Comparison of ENCODE assay signal across 9 cellular contexts in the genomic region with DNA sequence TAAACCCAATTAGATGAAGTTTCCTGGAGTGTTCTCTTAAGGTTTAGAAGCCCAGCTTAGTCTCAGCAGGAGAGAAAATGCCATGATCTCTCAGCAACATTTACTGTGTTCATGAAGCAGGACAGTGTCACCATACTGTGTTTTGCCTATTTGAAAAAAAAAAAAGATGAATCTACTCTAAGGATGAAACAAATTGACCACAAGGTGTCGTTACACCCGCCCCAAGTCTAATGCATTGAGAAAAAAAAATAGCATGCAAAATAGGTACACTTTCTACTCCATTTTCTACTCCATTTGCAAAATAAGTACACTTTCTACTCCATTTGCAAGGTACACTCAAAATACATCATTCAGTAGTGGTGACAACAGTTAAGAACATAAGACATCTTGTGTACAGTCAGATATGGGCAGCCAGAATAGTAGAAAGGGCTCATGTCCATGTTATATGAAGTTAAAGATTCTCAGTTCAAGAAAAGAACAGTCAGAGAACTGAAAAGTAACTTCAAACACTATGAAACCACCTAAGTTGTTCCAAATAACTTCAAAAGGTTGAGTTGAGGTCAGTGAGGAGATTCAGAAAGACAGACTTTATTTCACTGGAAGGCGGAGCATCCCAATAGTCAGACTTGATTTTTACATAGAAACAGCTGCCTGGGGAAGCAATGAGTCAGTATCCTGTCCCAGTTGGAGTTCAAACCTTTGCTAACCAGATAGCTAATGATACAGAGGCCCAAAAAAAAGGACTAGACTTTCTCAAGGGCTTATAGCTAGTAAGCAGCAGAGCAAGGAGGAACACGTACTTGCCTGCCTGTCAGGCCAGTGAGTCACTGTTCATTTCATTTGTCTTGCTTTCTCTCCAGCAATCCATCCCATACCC. TPM values are rescaled to one million over a fixed set of nuclear protein-coding genes. Genes with fewer than 3 reads are reported as not detected.
DNase-seq lines count a peak whose midpoint lies in the region; ATAC-seq and TF ChIP-seq lines count a peak whose summit lies in the region.
"Had no signal": no experiment of that assay in that cellular context is flagged by ENCODE, and none has a peak within 500 bp of the region (broad histone marks: within the 10 kb centered on the region; RNA-seq: fewer than 3 reads in every experiment).

No MANE protein-coding gene starts in this region.

- POLR2A ChIA-PET in Caco-2 (lab: Charles Lee), result no interaction called here
- POLR2A ChIA-PET in naive thymus-derived CD4-positive, alpha-beta T cell (lab: Charles Lee), result no interaction called here

- peak overlapping the region; percentile 58 for H3K27ac ChIP-seq in mammary epithelial cell (ENCODE audit: insufficient read depth, low read depth, low read length)
- no peak overlapping the region for H3K27ac ChIP-seq in naive thymus-derived CD4-positive, alpha-beta T cell (ENCODE audit: low read depth, low read length)

- peak overlapping the region; percentile 41 for H2AFZ ChIP-seq in mammary epithelial cell (ENCODE audit: low read depth, low read length)

- in situ Hi-C loops in mammary epithelial cell (cut with MboI; ENCODE audit: low sequenced_read_pairs in 2 of 2), result no loop called here

- 63% methylated on average over 4 of the region's 4 CpGs for WGBS in mammary epithelial cell (ENCODE audit: low coverage, missing lambda C conversion rate)

- no peak overlapping the region for H3K4me3 ChIP-seq in Caco-2 (ENCODE audit: low read depth, low read length)
- H3K4me3 ChIP-seq in mammary epithelial cell (replicated peaks in 1 of 3; ENCODE audit: insufficient read depth in 1 of 3, low read depth in 2 of 3, low read length in 3 of 3), result no peak overlapping the region
- no peak overlapping the region for H3K4me3 ChIP-seq in naive thymus-derived CD4-positive, alpha-beta T cell (ENCODE audit: low read length)

- no peaks in the 10 kb centered on the region for H3K27me3 ChIP-seq in Caco-2 (replicated peaks; ENCODE audit: control insufficient read depth, insufficient read depth, low read length)
- no peaks in the 10 kb centered on the region for H3K27me3 ChIP-seq in mammary epithelial cell (ENCODE audit: insufficient read depth, low read length)
- H3K27me3 ChIP-seq in naive thymus-derived CD4-positive, alpha-beta T cell (ENCODE audit: control insufficient read depth in 2 of 2, insufficient read depth in 2 of 2, low read length in 2 of 2), result no peaks in the 10 kb centered on the region

- H3K36me3 Mint-ChIP-seq in Caco-2 (ENCODE audit: insufficient read depth, unreplicated experiment), result no peaks in the 10 kb centered on the region
- no peaks in the 10 kb centered on the region for H3K36me3 Mint-ChIP-seq in naive thymus-derived CD4-positive, alpha-beta T cell
- H3K36me3 Mint-ChIP-seq: T-cell had no signal

- H3K36me3 ChIP-seq in Caco-2 (ENCODE audit: control insufficient read depth, insufficient read depth, low read length), result no peaks in the 10 kb centered on the region
- H3K36me3 ChIP-seq in mammary epithelial cell (ENCODE audit: insufficient read depth, low read length), result no peaks in the 10 kb centered on the region
- H3K36me3 ChIP-seq in naive thymus-derived CD4-positive, alpha-beta T cell (ENCODE audit: control insufficient read depth in 2 of 3, insufficient read depth in 3 of 3, low read length in 3 of 3), result no peaks in the 10 kb centered on the region

- no peaks in the 10 kb centered on the region for H4K20me1 ChIP-seq in mammary epithelial cell (ENCODE audit: insufficient read depth, low read length)

- H3K9me3 Mint-ChIP-seq in Caco-2 (ENCODE audit: unreplicated experiment), result no peaks in the 10 kb centered on the region
- no peaks in the 10 kb centered on the region for H3K9me3 Mint-ChIP-seq in naive thymus-derived CD4-positive, alpha-beta T cell
- H3K9me3 Mint-ChIP-seq: T-cell had no signal

- dilution Hi-C loops in mammary epithelial cell (cut with HindIII; ENCODE audit: low sequenced_read_pairs), result no loop called here

- no peaks in the 10 kb centered on the region for H3K79me2 ChIP-seq in mammary epithelial cell (ENCODE audit: insufficient read depth, low read length)

- ATAC-seq in GM19351 (IDR thresholded peaks at IDR 0.05; ENCODE audit: unreplicated experiment), result peak; percentile 87
- ATAC-seq in stimulated activated naive CD8-positive, alpha-beta T cell treated with anti-CD3 and anti-CD28 coated beads, Interleukin-15, Interleukin-2, amounts not matched to agents 100 U/mL and 50 U/mL, for 24 hours, result peak; percentile 84
- ATAC-seq in HG03097 (IDR thresholded peaks at IDR 0.05; ENCODE audit: low FRiP score, unreplicated experiment), result no peak
- ATAC-seq in naive thymus-derived CD4-positive, alpha-beta T cell, result no peak

- no peaks in the 10 kb centered on the region for H3K4me1 ChIP-seq in Caco-2
- H3K4me1 ChIP-seq in mammary epithelial cell (ENCODE audit: insufficient read depth, low read length), result peaks cover 14% of the 10 kb centered on the region
- H3K4me1 ChIP-seq in naive thymus-derived CD4-positive, alpha-beta T cell (ENCODE audit: control insufficient read depth in 2 of 2, insufficient read depth in 2 of 2, low read length in 2 of 2), result no peaks in the 10 kb centered on the region

- H3K27ac Mint-ChIP-seq in Caco-2 (ENCODE audit: unreplicated experiment), result no peak overlapping the region
- H3K27ac Mint-ChIP-seq in naive thymus-derived CD4-positive, alpha-beta T cell, result peak overlapping the region in 3 of 9 donors; percentile 34 to 42 (median 39)
- H3K27ac Mint-ChIP-seq: T-cell had no signal

- peak overlapping the region; percentile 11 for H3K4me2 ChIP-seq in mammary epithelial cell (ENCODE audit: insufficient read depth, low read depth, low read length)

- peak; percentile 12 to 22 for TF ChIP-seq CTCF in Caco-2 (IDR thresholded peaks at IDR 0.05; ENCODE audit: insufficient read depth in 1 of 2, low read depth in 1 of 2, low read length in 1 of 2, severe bottlenecking in 1 of 2, unreplicated experiment in 1 of 2)
- peak; percentile 57 for TF ChIP-seq CTCF in LNCAP (IDR thresholded peaks at IDR 0.05)
- TF ChIP-seq CTCF in mammary epithelial cell (conservative IDR thresholded peaks at IDR 0.05 in 1 of 2, IDR thresholded peaks at IDR 0.05 in 1 of 2; ENCODE audit: extremely low read depth in 1 of 2, insufficient read depth in 1 of 2, low read depth in 1 of 2, low read length in 2 of 2), result peak in 1 of 2 donors; percentile 13

- CTCF ChIA-PET in Caco-2 (lab: Charles Lee), result no interaction called here
- CTCF ChIA-PET in mammary epithelial cell (lab: Charles Lee; ENCODE audit: low non-redundant PET), result interaction anchor here (0.7 kb wide), 1 partner anchor 140 kb away, joined by 6 read pairs; no protein-coding TSS in a partner anchor
- CTCF ChIA-PET in naive thymus-derived CD4-positive, alpha-beta T cell (lab: Charles Lee), result interaction anchor here (0.9 kb wide), 1 partner anchor 84 kb away, joined by 3 read pairs; no protein-coding TSS in a partner anchor

- intact Hi-C loops in Caco-2 (cut with micrococcal nuclease; ENCODE audit: unreplicated experiment) (no loop called here), mammary epithelial cell (cut with micrococcal nuclease) (no loop called here)
- intact Hi-C loops in naive thymus-derived CD4-positive, alpha-beta T cell (cut with micrococcal nuclease), result loop anchor here in 1 of 2 donors (5.0 to 10.0 kb wide), 2 partner anchors 199 to 713 kb away; no protein-coding TSS in a partner anchor

- peak in 1 of 2 experiments; percentile 17 for DNase-seq in Caco-2
- DNase-seq in mammary epithelial cell, result peak; percentile 92
- no peak for DNase-seq in stimulated activated naive CD8-positive, alpha-beta T cell treated with anti-CD3 and anti-CD28 coated beads, Interleukin-15, Interleukin-2, amounts not matched to agents 100 U/mL and 50 U/mL, for 24 hours
- no peak for DNase-seq in NCI-H2171 (lab: John Stamatoyannopoulos, UW)
- no peak for DNase-seq in naive thymus-derived CD4-positive, alpha-beta T cell
- DNase-seq: T-cell had no signal

- no peaks in the 10 kb centered on the region for H3K27me3 Mint-ChIP-seq in Caco-2 (ENCODE audit: insufficient read depth, unreplicated experiment)
- H3K27me3 Mint-ChIP-seq in naive thymus-derived CD4-positive, alpha-beta T cell, result peaks cover 0 to 4% (median 0%) of the 10 kb centered on the region in 5 donors
- H3K27me3 Mint-ChIP-seq: T-cell had no signal

- H3K9me3 ChIP-seq in Caco-2 (no peaks in the 10 kb centered on the region), mammary epithelial cell (replicated peaks; ENCODE audit: insufficient read depth, low read length) (no peaks in the 10 kb centered on the region)
- H3K9me3 ChIP-seq in naive thymus-derived CD4-positive, alpha-beta T cell (ENCODE audit: control insufficient read depth in 2 of 3, low read length in 3 of 3), result no peaks in the 10 kb centered on the region

- no peak overlapping the region for H3K4me3 Mint-ChIP-seq in Caco-2 (ENCODE audit: unreplicated experiment)
- H3K4me3 Mint-ChIP-seq in naive thymus-derived CD4-positive, alpha-beta T cell, result no peak overlapping the region
- H3K4me3 Mint-ChIP-seq: T-cell had no signal

- BruUV-seq in Caco-2 (replicated peaks; lab: Mats Ljungman, UMichigan) (no TSS peak), mammary epithelial cell (replicated peaks; lab: Mats Ljungman, UMichigan) (no TSS peak)

- no peak overlapping the region for H3K9ac ChIP-seq in mammary epithelial cell (ENCODE audit: insufficient read depth, low read length)

- H3K4me1 Mint-ChIP-seq in Caco-2 (ENCODE audit: low read depth, unreplicated experiment), result no peaks in the 10 kb centered on the region
- H3K4me1 Mint-ChIP-seq in naive thymus-derived CD4-positive, alpha-beta T cell, result peaks cover 0 to 9% (median 8%) of the 10 kb centered on the region in 7 donors

RNA-seq across cellular contexts. Expression of gene PLPPR5, which starts 13.3 kb away (rescaled TPM):
- total RNA-seq in Caco-2 (2022) (not detected in 2 replicates), mammary epithelial cell (not detected)
- 0.06 TPM for polyA plus RNA-seq in mammary epithelial cell
- polyA minus RNA-seq in mammary epithelial cell, result not detected
- total RNA-seq in naive thymus-derived CD4-positive, alpha-beta T cell, result not detected
- not detected for polyA plus RNA-seq in naive thymus-derived CD4-positive, alpha-beta T cell
- total RNA-seq: T-cell had no signal

Comparison
In these comparisons a context has a peak if more than half of its experiments do, and no peak if none do; other contexts are left out.
1. ATAC-seq: peak in GM19351 (single experiment) and stimulated activated naive CD8-positive, alpha-beta T cell treated with anti-CD3 and anti-CD28 coated beads, Interleukin-15, Interleukin-2, amounts not matched to agents 100 U/mL and 50 U/mL, for 24 hours (single experiment); none in HG03097 (single experiment) and naive thymus-derived CD4-positive, alpha-beta T cell (single experiment).